19 cellular contexts compared by ENCODE assay signal in the genomic region with DNA sequence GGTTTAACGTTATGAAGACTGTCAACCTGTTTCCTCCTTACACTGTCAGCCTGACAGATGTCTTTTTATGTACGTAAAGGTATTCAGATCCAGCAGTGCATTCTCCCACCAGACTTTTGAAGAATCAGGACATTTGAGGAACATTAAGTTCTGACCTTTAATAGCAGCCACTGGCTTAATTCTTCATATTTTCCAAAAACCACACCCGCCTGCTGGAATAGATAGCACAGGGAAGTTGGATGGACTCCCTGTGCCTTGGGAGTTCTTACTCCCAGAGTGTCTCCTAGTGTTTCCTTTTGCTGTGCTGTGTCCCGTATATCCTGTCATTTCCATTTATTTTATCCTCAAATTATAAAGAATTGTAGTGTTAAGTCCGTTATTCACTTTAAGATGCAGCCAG.
DNase-seq lines count a peak whose midpoint lies in the region; ATAC-seq and TF ChIP-seq lines count a peak whose summit lies in the region.
"Had no signal": no experiment of that assay in that cellular context is flagged by ENCODE, and none has a peak within 500 bp of the region (broad histone marks: within the 10 kb centered on the region; RNA-seq: fewer than 3 reads in every experiment).

No MANE protein-coding gene starts in this region.

- H3K36me3 ChIP-seq in adipocyte (ENCODE audit: control insufficient read depth, insufficient read depth, low read length, severe bottlenecking) (no peaks in the 10 kb centered on the region), muscle layer of colon (ENCODE audit: insufficient read depth, low read length) (no peaks in the 10 kb centered on the region), stomach smooth muscle (ENCODE audit: control insufficient read depth in 2 of 2, insufficient read depth in 2 of 2, low read length in 2 of 2) (no peaks in the 10 kb centered on the region), Karpas-422 (ENCODE audit: insufficient read depth, low read length) (no peaks in the 10 kb centered on the region)

- no peaks in the 10 kb centered on the region for H3K27me3 Mint-ChIP-seq in mesothelial cell of epicardium (ENCODE audit: low read depth)
- H3K27me3 Mint-ChIP-seq: activated CD4-positive, alpha-beta T cell treated with anti-CD3 and anti-CD28 coated beads, Interleukin-2, amount 10 ng/mL, durations not matched to agents 24 days and 14 days; stimulated activated naive B cell treated with anti-CD40 and anti-IgM and Interleukin-4, amounts not matched to agents 10 μg/mL and 1 μg/mL and 100 μg/mL, for 72 hours had no signal

- peaks cover 11% of the 10 kb centered on the region for H4K20me1 ChIP-seq in Karpas-422 (ENCODE audit: insufficient read depth, low read depth, low read length)

- H3K4me1 Mint-ChIP-seq in mesothelial cell of epicardium, result peaks cover 20% of the 10 kb centered on the region

- no peak overlapping the region for H3K27ac Mint-ChIP-seq in mesothelial cell of epicardium
- H3K27ac Mint-ChIP-seq: activated CD4-positive, alpha-beta T cell treated with anti-CD3 and anti-CD28 coated beads, Interleukin-2, amount 10 ng/mL, durations not matched to agents 24 days and 14 days; activated T-cell treated with anti-CD3 and anti-CD28 coated beads, Interleukin-2, amount 50 U/mL, for 72 hours; stimulated activated naive B cell treated with anti-CD40 and anti-IgM and Interleukin-4, amounts not matched to agents 10 μg/mL and 1 μg/mL and 100 μg/mL, for 72 hours had no signal

- no peaks in the 10 kb centered on the region for H3K9me3 Mint-ChIP-seq in mesothelial cell of epicardium
- H3K9me3 Mint-ChIP-seq: activated CD4-positive, alpha-beta T cell treated with anti-CD3 and anti-CD28 coated beads, Interleukin-2, amount 10 ng/mL, durations not matched to agents 24 days and 14 days; activated T-cell treated with anti-CD3 and anti-CD28 coated beads, Interleukin-2, amount 50 U/mL, for 72 hours; stimulated activated naive B cell treated with anti-CD40 and anti-IgM and Interleukin-4, amounts not matched to agents 10 μg/mL and 1 μg/mL and 100 μg/mL, for 72 hours had no signal

- H3K4me3 ChIP-seq in adipocyte (ENCODE audit: low read length), result peak overlapping the region; percentile 43
- H3K4me3 ChIP-seq in fibroblast of villous mesenchyme (ENCODE audit: low read depth, low read length), result no peak overlapping the region
- no peak overlapping the region for H3K4me3 ChIP-seq in muscle layer of colon (ENCODE audit: low read depth in 1 of 2, low read length in 2 of 2)
- peak overlapping the region; percentile 7 to 35 for H3K4me3 ChIP-seq in stomach smooth muscle (ENCODE audit: low read length in 2 of 2)
- no peak overlapping the region for H3K4me3 ChIP-seq in Karpas-422 (ENCODE audit: low read length)

- H3K9ac ChIP-seq in adipocyte (ENCODE audit: low read length), result peak overlapping the region; percentile 17
- H3K9ac ChIP-seq in muscle layer of colon (ENCODE audit: low read length), result no peak overlapping the region
- no peak overlapping the region for H3K9ac ChIP-seq in stomach smooth muscle (ENCODE audit: low read length in 2 of 2)
- H3K9ac ChIP-seq in Karpas-422 (ENCODE audit: low read length), result no peak overlapping the region

- TF ChIP-seq CTCF in fibroblast of villous mesenchyme (IDR thresholded peaks at IDR 0.05; ENCODE audit: insufficient read depth, low read depth, low read length) (no peak), mesothelial cell of epicardium (IDR thresholded peaks at IDR 0.05; ENCODE audit: unreplicated experiment) (no peak)

- H3K4me1 ChIP-seq in adipocyte (ENCODE audit: control insufficient read depth, insufficient read depth, low read length) (peaks cover 72% of the 10 kb centered on the region), muscle layer of colon (ENCODE audit: insufficient read depth, low read length) (peaks cover 92% of the 10 kb centered on the region), stomach smooth muscle (ENCODE audit: control insufficient read depth, insufficient read depth, low read length) (peaks cover 56% of the 10 kb centered on the region), Karpas-422 (ENCODE audit: low read length) (peaks cover 13% of the 10 kb centered on the region)

- no peak for ATAC-seq in HG03039 (IDR thresholded peaks at IDR 0.05; ENCODE audit: unreplicated experiment)
- no peak for ATAC-seq in GM19397 (IDR thresholded peaks at IDR 0.05; ENCODE audit: unreplicated experiment)
- ATAC-seq: activated T-cell treated with anti-CD3 and anti-CD28 coated beads, Interleukin-2, amount 50 U/mL, for 72 hours; stimulated activated naive B cell treated with anti-CD40 and anti-IgM and Interleukin-4, amounts not matched to agents 10 μg/mL and 1 μg/mL and 100 μg/mL, for 72 hours had no signal

- no peak overlapping the region for H2AFZ ChIP-seq in Karpas-422 (ENCODE audit: low read length)

- H3K9me3 ChIP-seq in adipocyte (ENCODE audit: control insufficient read depth, low read length) (no peaks in the 10 kb centered on the region), muscle layer of colon (ENCODE audit: low read length) (no peaks in the 10 kb centered on the region), stomach smooth muscle (ENCODE audit: control insufficient read depth in 2 of 2, low read length in 2 of 2) (no peaks in the 10 kb centered on the region), Karpas-422 (ENCODE audit: low read length) (no peaks in the 10 kb centered on the region)

- no peaks in the 10 kb centered on the region for H3K36me3 Mint-ChIP-seq in mesothelial cell of epicardium
- H3K36me3 Mint-ChIP-seq: stimulated activated naive B cell treated with anti-CD40 and anti-IgM and Interleukin-4, amounts not matched to agents 10 μg/mL and 1 μg/mL and 100 μg/mL, for 72 hours had no signal

- no peak overlapping the region for H3K4me2 ChIP-seq in Karpas-422 (ENCODE audit: low read depth, low read length, poor library complexity, severe bottlenecking)

- H3K27me3 ChIP-seq in adipocyte (replicated peaks; ENCODE audit: control insufficient read depth, insufficient read depth, low read length) (no peaks in the 10 kb centered on the region), muscle layer of colon (ENCODE audit: control insufficient read depth in 1 of 2, insufficient read depth in 2 of 2, low read length in 2 of 2) (no peaks in the 10 kb centered on the region), stomach smooth muscle (ENCODE audit: control insufficient read depth in 1 of 2, insufficient read depth in 2 of 2, low read length in 2 of 2) (no peaks in the 10 kb centered on the region), Karpas-422 (ENCODE audit: low read length) (no peaks in the 10 kb centered on the region)

- H3K79me2 ChIP-seq in Karpas-422 (ENCODE audit: low read length), result no peaks in the 10 kb centered on the region

- H3K27ac ChIP-seq in muscle layer of colon (ENCODE audit: low read depth, low read length) (peak overlapping the region; percentile 59), stomach smooth muscle (ENCODE audit: low read length) (peak overlapping the region; percentile 50), Karpas-422 (ENCODE audit: low read length) (no peak overlapping the region)

- H3K4me3 Mint-ChIP-seq in mesothelial cell of epicardium, result no peak overlapping the region
- H3K4me3 Mint-ChIP-seq: activated CD4-positive, alpha-beta T cell treated with anti-CD3 and anti-CD28 coated beads, Interleukin-2, amount 10 ng/mL, durations not matched to agents 24 days and 14 days; activated T-cell treated with anti-CD3 and anti-CD28 coated beads, Interleukin-2, amount 50 U/mL, for 72 hours; stimulated activated naive B cell treated with anti-CD40 and anti-IgM and Interleukin-4, amounts not matched to agents 10 μg/mL and 1 μg/mL and 100 μg/mL, for 72 hours had no signal

- no peaks in the 10 kb centered on the region for H3K9me2 ChIP-seq in Karpas-422 (replicated peaks; ENCODE audit: insufficient read depth, low read length)

- DNase-seq in adipocyte (ENCODE audit: low read depth) (no peak), fibroblast of villous mesenchyme (ENCODE audit: low read depth) (peak; percentile 42), mesothelial cell of epicardium (ENCODE audit: low spot score in 2 of 2, unreplicated experiment in 2 of 2) (no peak), Karpas-422 (no peak)
- DNase-seq: activated CD4-positive, alpha-beta T cell treated with anti-CD3 and anti-CD28 coated beads, Interleukin-2, amount 10 ng/mL, durations not matched to agents 24 days and 14 days; activated T-cell treated with anti-CD3 and anti-CD28 coated beads, Interleukin-2, amount 50 U/mL, for 72 hours; amniotic stem cell; dermis blood vessel endothelial cell; KBM-7; NCI-H1105 treated with DMSO at 0.1 percent for 48 hours; NCI-H2171 treated with DMSO at 0.1 percent for 48 hours; NK-92 treated with Interleukin-12 subunit alpha and Interleukin-12 subunit beta, amount 100 ng/mL, for 24 hours; SIG-M5; stimulated activated naive B cell treated with anti-CD40 and anti-IgM and Interleukin-4, amounts not matched to agents 10 μg/mL and 1 μg/mL and 100 μg/mL, for 72 hours; T1000 had no signal

Comparison
In these comparisons a context has a peak if more than half of its experiments do, and no peak if none do; other contexts are left out.
1. H3K4me3 ChIP-seq: peak in adipocyte (single experiment) and stomach smooth muscle (2 of 2); none in fibroblast of villous mesenchyme (single experiment), muscle layer of colon (0 of 2) and Karpas-422 (single experiment).